In the genomic region with DNA sequence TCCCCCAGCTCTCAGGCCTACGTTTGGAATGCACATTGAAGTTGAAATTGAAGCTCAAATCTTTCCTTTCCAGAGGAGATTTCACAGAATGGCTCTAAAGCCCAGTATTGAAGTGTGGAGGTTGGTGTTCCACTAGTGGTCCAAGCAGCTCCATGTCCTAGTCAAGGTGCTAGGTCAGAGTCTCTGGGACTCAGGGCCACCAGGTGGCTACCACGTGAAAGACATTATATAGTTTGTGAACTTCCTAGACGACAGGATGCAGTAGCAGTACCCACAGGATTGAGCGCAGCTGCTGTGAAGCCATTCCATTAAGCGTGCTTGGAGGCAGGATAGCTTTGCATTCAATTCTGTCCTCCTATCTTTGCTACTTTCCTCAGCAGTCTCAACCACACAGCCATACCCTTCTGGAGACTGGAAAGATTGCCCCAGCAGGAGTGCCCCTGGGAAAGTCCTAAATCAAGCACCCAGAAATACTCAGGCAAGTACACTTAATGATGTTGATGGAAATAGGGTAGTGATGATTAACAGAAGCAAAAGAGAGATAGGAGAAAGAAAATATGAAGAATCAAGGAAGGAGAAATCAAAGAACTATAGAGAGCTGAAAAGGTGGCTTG, we compare ENCODE assay signal across 24 cellular contexts. TPM values are rescaled to one million over a fixed set of nuclear protein-coding genes. Genes with fewer than 3 reads are reported as not detected.
DNase-seq lines count a peak whose midpoint lies in the region; FAIRE-seq and TF ChIP-seq lines count a peak whose summit lies in the region.
"Had no signal": no experiment of that assay in that cellular context is flagged by ENCODE, and none has a peak within 500 bp of the region (broad histone marks: within the 10 kb centered on the region; RNA-seq: fewer than 3 reads in every experiment).

No MANE protein-coding gene starts in this region.

- peak overlapping the region; percentile 69 for H3K27ac ChIP-seq in VCaP
- H3K27ac ChIP-seq in esophagus muscularis mucosa (replicated peaks in 1 of 4), result no peak overlapping the region
- H3K27ac ChIP-seq in transverse colon, result peak overlapping the region; percentile 65 to 81 (median 70)
- H3K27ac ChIP-seq: HL-60 had no signal

- H3K27me3 ChIP-seq in esophagus muscularis mucosa (peaks cover 0 to 60% (median 4%) of the 10 kb centered on the region in 4 donors), transverse colon (peaks cover 21% of the 10 kb centered on the region)

- TF ChIP-seq CTCF in VCaP (conservative IDR thresholded peaks at IDR 0.05), result no peak
- no peak for TF ChIP-seq CTCF in esophagus muscularis mucosa (IDR thresholded peaks at IDR 0.05)
- no peak for TF ChIP-seq CTCF in transverse colon (IDR thresholded peaks at IDR 0.05)

- WGBS in esophagus muscularis mucosa, result 64% methylated on average over 4 of the region's 5 CpGs
- 46% methylated on average over 5 of the region's 5 CpGs; no CpG with 5 or more reads in 1 of the 2 donors for whole genome bisulfite sequencing in transverse colon (ENCODE audit: low coverage in 1 of 2), 2 donors

- DNase-seq in NCI-H510A treated with DMSO at 0.1 percent for 48 hours (lab: John Stamatoyannopoulos, UW), result peak; percentile 34
- DNase-seq in NCI-H510A (lab: John Stamatoyannopoulos, UW), result no peak
- DNase-seq in esophagus muscularis mucosa (ENCODE audit: extremely low spot score), result peak; percentile 31
- DNase-seq in transverse colon, result no peak
- no peak for DNase-seq in cerebellar cortex (ENCODE audit: low spot score)
- DNase-seq in frontal cortex (ENCODE audit: low spot score in 2 of 2), result no peak
- no peak for DNase-seq in activated gamma-delta T cell (lab: John Stamatoyannopoulos, UW)
- DNase-seq: 8988T; Caco-2; CD4-positive, CD25-positive, alpha-beta regulatory T cell; DMS153; EL; H9; Kasumi-1; MM.1S; NCI-H1092; NCI-H1436 treated with DMSO at 0.1 percent for 48 hours; NCI-H2029; NCI-H69; SHP77 treated with DMSO at 0.1 percent for 48 hours had no signal

- H3K36me3 ChIP-seq in esophagus muscularis mucosa, result no peaks in the 10 kb centered on the region
- H3K36me3 ChIP-seq in transverse colon, result no peaks in the 10 kb centered on the region

- intact Hi-C loops in esophagus muscularis mucosa (cut with DNase I), result no loop called here
- intact Hi-C loops in transverse colon (cut with DNase I; ENCODE audit: low total_unique reads), result no loop called here

- in situ Hi-C loops in transverse colon (cut with MboI; ENCODE audit: low pct_ligation_motif_present in 1 of 4, low pct_unique_long_range_greater_than_20kb in 1 of 4, low sequenced_read_pairs in 3 of 4), result loop anchor here in 1 of 4 donors (10.0 kb wide), 1 partner anchor 56 kb away; no protein-coding TSS in a partner anchor

- H3K9me3 ChIP-seq in esophagus muscularis mucosa (no peaks in the 10 kb centered on the region), transverse colon (no peaks in the 10 kb centered on the region)
- H3K9me3 ChIP-seq: Caco-2 had no signal

- H3K4me3 ChIP-seq in esophagus muscularis mucosa (no peak overlapping the region), transverse colon (no peak overlapping the region)
- H3K4me3 ChIP-seq: GM12878 had no signal

- TF ChIP-seq EP300 in esophagus muscularis mucosa (IDR thresholded peaks at IDR 0.05) (no peak), transverse colon (IDR thresholded peaks at IDR 0.05; ENCODE audit: low read depth) (no peak)

- H3K4me1 ChIP-seq in esophagus muscularis mucosa (peaks cover 5 to 17% (median 16%) of the 10 kb centered on the region in 4 donors), transverse colon (peaks cover 0 to 33% (median 25%) of the 10 kb centered on the region in 4 donors)

- no peak for FAIRE-seq in frontal cortex (lab: Jason Lieb, UNC)
- FAIRE-seq: GM12878, HTR-8/SVneo had no signal

- no peak for TF ChIP-seq POLR2A in esophagus muscularis mucosa (IDR thresholded peaks at IDR 0.05; ENCODE audit: low read depth)
- TF ChIP-seq POLR2A in transverse colon (IDR thresholded peaks at IDR 0.05), result no peak

RNA-seq across cellular contexts. Expression of a gene that starts 4.7 kb away (rescaled TPM):
- total RNA-seq in esophagus muscularis mucosa (1 to 10 TPM in 2 of 4 donors, under 1 TPM in 2; 0.46 to 2.0 (median 1.3) TPM), transverse colon (10 to 100 TPM; 10.7 to 51.3 (median 33.7) TPM), frontal cortex (14.3 TPM)

Comparison
In these comparisons a context has a peak if more than half of its experiments do, and no peak if none do; other contexts are left out.
1. DNase-seq: peak in NCI-H510A treated with DMSO at 0.1 percent for 48 hours (single experiment) and esophagus muscularis mucosa (single experiment); none in NCI-H510A (single experiment), transverse colon (single experiment), cerebellar cortex (single experiment), frontal cortex (0 of 2) and activated gamma-delta T cell (single experiment).
2. H3K27ac ChIP-seq: peak in VCaP (single experiment) and transverse colon (4 of 4); none in esophagus muscularis mucosa (0 of 4).